ENCODE assay signal across 8 cellular contexts in the genomic region with DNA sequence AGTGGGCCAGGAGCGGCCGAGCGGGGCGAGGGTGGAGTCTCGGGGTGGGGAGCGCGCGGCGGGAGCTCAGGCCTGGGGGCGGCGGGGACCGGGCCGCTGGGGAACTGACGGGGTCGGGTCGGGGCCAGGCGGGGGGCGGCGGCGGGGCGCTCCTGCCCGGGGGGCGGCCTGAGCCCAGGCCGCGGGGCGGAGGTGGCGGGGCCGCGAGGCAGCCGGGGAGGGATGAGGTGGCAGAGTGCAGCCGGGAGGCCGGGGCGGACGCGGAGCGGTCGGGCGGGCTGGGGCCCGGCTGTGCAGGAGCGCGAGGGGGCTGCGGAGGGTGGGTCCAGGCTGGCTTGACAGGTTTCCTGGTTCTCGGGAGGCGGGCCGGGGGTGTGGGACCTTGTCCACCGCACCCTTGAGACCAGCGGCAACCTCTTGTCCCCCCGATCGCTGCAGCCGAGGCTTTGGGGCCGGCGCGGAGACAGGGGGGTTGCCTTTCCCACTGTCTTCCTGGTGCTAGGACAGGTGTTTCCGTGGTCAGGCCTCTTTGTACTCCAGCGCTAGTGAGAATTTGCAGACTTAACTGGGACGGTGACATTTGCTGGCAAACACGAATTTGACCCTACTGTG. TPM values are rescaled to one million over a fixed set of nuclear protein-coding genes. Genes with fewer than 3 reads are reported as not detected.
DNase-seq lines count a peak whose midpoint lies in the region; ATAC-seq, FAIRE-seq and TF ChIP-seq lines count a peak whose summit lies in the region.
"Not testable (repeated sequence)": the region's sequence is repeated elsewhere in the genome, so short reads cannot be mapped to it uniquely, and the experiment has no call there.

No MANE protein-coding gene starts in this region.

- peak overlapping the region; percentile 84 for H3K9ac ChIP-seq in astrocyte (ENCODE audit: low read length)
- peak overlapping the region; percentile 79 for H3K9ac ChIP-seq in neural progenitor cell
- H3K9ac ChIP-seq in subcutaneous abdominal adipose tissue (ENCODE audit: low read length in 5 of 5), result peak overlapping the region; percentile 48 to 86 (median 69)

- not testable (repeated sequence) for H3K4me1 Mint-ChIP-seq in astrocyte (ENCODE audit: low read depth, unreplicated experiment); neural progenitor cell

- intact Hi-C loops in heart right ventricle (cut with DNase I), result loop anchor here in 5 of 10 donors (10.0 kb wide), 3 partner anchors 61 to 111 kb away; partner anchors contain the start of gene GUSB (in 3 of the 5)

- not testable (repeated sequence) for H3K36me3 ChIP-seq in astrocyte (ENCODE audit: insufficient read depth, low read length); neural progenitor cell; subcutaneous abdominal adipose tissue (ENCODE audit: control insufficient read depth in 5 of 5, insufficient read depth in 5 of 5, low read length in 5 of 5)
- H3K36me3 ChIP-seq in heart right ventricle, result peaks cover 0 to 11% (median 0%) of the 10 kb centered on the region in 9 donors

- H3K4me1 ChIP-seq in astrocyte (ENCODE audit: insufficient read depth, low read length); neural progenitor cell: not testable (repeated sequence)
- H3K4me1 ChIP-seq in heart right ventricle (peaks cover 0 to 32% (median 14%) of the 10 kb centered on the region in 9 donors), subcutaneous abdominal adipose tissue (ENCODE audit: control insufficient read depth in 5 of 5, insufficient read depth in 5 of 5, low read length in 5 of 5) (peaks cover 0 to 16% (median 12%) of the 10 kb centered on the region in 5 donors)

- DNase-seq in GDM1 (lab: John Stamatoyannopoulos, UW), result peak; percentile 25
- DNase-seq in HT-29 (ENCODE audit: low spot score), result peak; percentile 28
- peak in 3 of 5 donors; percentile 3 to 13 (median 13) for DNase-seq in T-helper 1 cell
- DNase-seq in astrocyte (ENCODE audit: low read depth); neural progenitor cell (ENCODE audit: low spot score): not testable (repeated sequence)
- peak; percentile 12 to 32 for DNase-seq in heart right ventricle

- H3K4me3 ChIP-seq in astrocyte (ENCODE audit: insufficient read depth, low read depth, low read length) (peak overlapping the region; percentile 71), heart right ventricle (peak overlapping the region; percentile 50 to 92 (median 80)), neural progenitor cell (peak overlapping the region; percentile 94), subcutaneous abdominal adipose tissue (ENCODE audit: low read depth in 1 of 5, low read length in 5 of 5) (peak overlapping the region; percentile 70 to 84 (median 78))

- H3K79me2 ChIP-seq in astrocyte (ENCODE audit: insufficient read depth, low read length) (peaks cover 34% of the 10 kb centered on the region), neural progenitor cell (ENCODE audit: low read depth) (peaks cover 48% of the 10 kb centered on the region)

- H3K27me3 ChIP-seq in astrocyte (ENCODE audit: insufficient read depth, low read length); heart right ventricle; neural progenitor cell; subcutaneous abdominal adipose tissue (ENCODE audit: control insufficient read depth in 5 of 5, insufficient read depth in 4 of 5, low read length in 5 of 5): not testable (repeated sequence)

- H2AFZ ChIP-seq in astrocyte (ENCODE audit: low read depth, low read length) (peak overlapping the region; percentile 69), neural progenitor cell (replicated peaks) (peak overlapping the region; percentile 98)

- H3K4me3 Mint-ChIP-seq in astrocyte (ENCODE audit: unreplicated experiment), result peak overlapping the region; percentile 86
- H3K4me3 Mint-ChIP-seq in neural progenitor cell, result peak overlapping the region; percentile 92

- H3K4me2 ChIP-seq in astrocyte (ENCODE audit: low read length), result peak overlapping the region; percentile 87
- peak overlapping the region; percentile 96 for H3K4me2 ChIP-seq in neural progenitor cell

- peak overlapping the region; percentile 19 for H3K27ac ChIP-seq in astrocyte (ENCODE audit: low read depth, low read length)
- peak overlapping the region in 9 of 10 donors; percentile 28 to 85 (median 81) for H3K27ac ChIP-seq in heart right ventricle
- H3K27ac ChIP-seq in neural progenitor cell, result peak overlapping the region; percentile 87
- H3K27ac ChIP-seq in subcutaneous abdominal adipose tissue (ENCODE audit: low read depth, low read length), result peak overlapping the region; percentile 62

- not testable (repeated sequence) for FAIRE-seq in astrocyte (lab: Jason Lieb, UNC)

- peaks cover 14% of the 10 kb centered on the region for H3F3A ChIP-seq in neural progenitor cell (ENCODE audit: low read depth)

- TF ChIP-seq CTCF in astrocyte (IDR thresholded peaks at IDR 0.05; ENCODE audit: insufficient read depth, low read depth, low read length); heart right ventricle (IDR thresholded peaks at IDR 0.05); neural progenitor cell (IDR thresholded peaks at IDR 0.05): not testable (repeated sequence)

- H3K36me3 Mint-ChIP-seq in astrocyte (ENCODE audit: low read depth, unreplicated experiment); neural progenitor cell: not testable (repeated sequence)

- ATAC-seq in GM21786 (IDR thresholded peaks at IDR 0.05; ENCODE audit: unreplicated experiment) (peak; percentile 14), heart right ventricle (peak in 5 of 8 donors; percentile 3 to 21 (median 10))

- not testable (repeated sequence) for H3K9me3 Mint-ChIP-seq in astrocyte (ENCODE audit: unreplicated experiment); neural progenitor cell

- H3K27me3 Mint-ChIP-seq in astrocyte (ENCODE audit: low read depth, unreplicated experiment); neural progenitor cell (ENCODE audit: insufficient read depth, low read depth): not testable (repeated sequence)

- not testable (repeated sequence) for H3K9me3 ChIP-seq in astrocyte (ENCODE audit: insufficient read depth, low read depth, low read length); heart right ventricle; neural progenitor cell (ENCODE audit: low read depth); subcutaneous abdominal adipose tissue (ENCODE audit: control insufficient read depth in 5 of 5, low read length in 5 of 5)

- H4K20me1 ChIP-seq in astrocyte (ENCODE audit: insufficient read depth, low read length) (peaks cover 11% of the 10 kb centered on the region), neural progenitor cell (ENCODE audit: low read depth) (peaks cover 13% of the 10 kb centered on the region)

- WGBS in heart right ventricle, 2 donors, result 1% methylated on average over 41 to 56 of the region's 57 CpGs

- H3K27ac Mint-ChIP-seq in astrocyte (ENCODE audit: unreplicated experiment) (peak overlapping the region; percentile 29), neural progenitor cell (peak overlapping the region; percentile 82)

RNA-seq across cellular contexts. Expression of gene VKORC1L1, which starts 0.8 kb away (rescaled TPM):
- total RNA-seq in HT-29 (2014; rRNA removed; shearing (Covaris generic)), result 12.0 and 13.3 TPM in 2 replicates
- total RNA-seq in astrocyte (32.3 and 32.9 TPM in 2 replicates), heart right ventricle (10 to 100 TPM; 15.3 to 23.8 (median 17.7) TPM), neural progenitor cell (ENCODE audit: low replicate concordance) (14.2 and 16.0 TPM in 2 replicates)
- polyA plus RNA-seq in heart right ventricle, result 10 to 100 TPM in 1 of 2 donors, 1 to 10 TPM in 1; 4.4 to 10.9 TPM

Comparison
In these comparisons a context has a peak if more than half of its experiments do, and no peak if none do; other contexts are left out.
1. H3K27ac ChIP-seq: peak in every context shown above with its lines; median percentile 87 in neural progenitor cell; 81 in heart right ventricle; 62 in subcutaneous abdominal adipose tissue; 19 in astrocyte.